Comparison of ENCODE assay signal across 10 cellular contexts in genomic region chr6:25945175-25945574, GRCh38. TPM values are rescaled to one million over a fixed set of nuclear protein-coding genes. Genes with fewer than 3 reads are reported as not detected.
DNase-seq lines count a peak whose midpoint lies in the region; ATAC-seq and TF ChIP-seq lines count a peak whose summit lies in the region.
"Had no signal": no experiment of that assay in that cellular context is flagged by ENCODE, and none has a peak within 500 bp of the region (broad histone marks: within the 10 kb centered on the region; RNA-seq: fewer than 3 reads in every experiment).

No MANE protein-coding gene starts in this region.

- H3K36me3 ChIP-seq in GM06990 (ENCODE audit: control insufficient read depth, insufficient read depth, low read length) (no peaks in the 10 kb centered on the region), gastrocnemius medialis (no peaks in the 10 kb centered on the region)

- no peaks in the 10 kb centered on the region for H3K4me1 ChIP-seq in gastrocnemius medialis

- intact Hi-C loops in gastrocnemius medialis (cut with DNase I; ENCODE audit: low total_unique reads) = no loop called here

- no peak overlapping the region for H3K27ac ChIP-seq in gastrocnemius medialis

- in situ Hi-C loops in gastrocnemius medialis (cut with MboI; ENCODE audit: low sequenced_read_pairs in 4 of 4) = no loop called here

- H3K4me3 ChIP-seq in GM06990 (replicated peaks; ENCODE audit: low read depth, low read length) (no peak overlapping the region), gastrocnemius medialis (no peak overlapping the region)

- no peaks in the 10 kb centered on the region for H3K27me3 ChIP-seq in GM06990 (replicated peaks; ENCODE audit: control insufficient read depth, insufficient read depth, low read length)
- no peaks in the 10 kb centered on the region for H3K27me3 ChIP-seq in gastrocnemius medialis

- TF ChIP-seq POLR2A in gastrocnemius medialis (IDR thresholded peaks at IDR 0.05) = no peak

- TF ChIP-seq CTCF in GM06990 (IDR thresholded peaks at IDR 0.05; ENCODE audit: insufficient read depth, low read length, poor library complexity, severe bottlenecking) = no peak
- no peak for TF ChIP-seq CTCF in gastrocnemius medialis (IDR thresholded peaks at IDR 0.05 in 4 of 5, conservative IDR thresholded peaks at IDR 0.05 in 1 of 5)

- ATAC-seq in GM18868 (IDR thresholded peaks at IDR 0.05; ENCODE audit: unreplicated experiment) (peak; percentile 96), HG02623 (IDR thresholded peaks at IDR 0.05; ENCODE audit: unreplicated experiment) (peak; percentile 89), HG03520 (IDR thresholded peaks at IDR 0.05; ENCODE audit: unreplicated experiment) (peak; percentile 87), gastrocnemius medialis (no peak)

- H3K9me3 ChIP-seq in gastrocnemius medialis = no peaks in the 10 kb centered on the region

- peak; percentile 45 for DNase-seq in GM06990 (ENCODE audit: extremely low read depth, insufficient read length)
- DNase-seq in NCI-H345 (lab: John Stamatoyannopoulos, UW) = no peak
- DNase-seq in NCI-H2107 (lab: John Stamatoyannopoulos, UW) = no peak
- DNase-seq in gastrocnemius medialis = no peak
- no peak for DNase-seq in dermis blood vessel endothelial cell
- DNase-seq: activated CD4-positive, alpha-beta T cell treated with anti-CD3 and anti-CD28 coated beads, Interleukin-2, amount 50 U/mL, for 48 hours had no signal

RNA-seq across cellular contexts. Expression of gene SLC17A2, which starts 14.7 kb away (rescaled TPM):
- under 1 TPM in 1 of 4 donors, not detected in 3; 0.11 TPM for total RNA-seq in gastrocnemius medialis
- not detected in 2 replicates for total RNA-seq in dermis blood vessel endothelial cell
- total RNA-seq: pulmonary artery endothelial cell had no signal

RNA-seq across cellular contexts. Expression of gene TRIM38, which starts 17.4 kb away (rescaled TPM):
- total RNA-seq in gastrocnemius medialis = 1 to 10 TPM; 2.2 to 6.7 (median 4.6) TPM
- 8.9 and 9.9 TPM in 2 replicates for total RNA-seq in dermis blood vessel endothelial cell

Comparison
In these comparisons a context has a peak if more than half of its experiments do, and no peak if none do; other contexts are left out.
1. ATAC-seq: peak in GM18868 (single experiment), HG02623 (single experiment) and HG03520 (single experiment); none in gastrocnemius medialis (0 of 2).